ENCODE assay signal across 12 cellular contexts in the genomic region with DNA sequence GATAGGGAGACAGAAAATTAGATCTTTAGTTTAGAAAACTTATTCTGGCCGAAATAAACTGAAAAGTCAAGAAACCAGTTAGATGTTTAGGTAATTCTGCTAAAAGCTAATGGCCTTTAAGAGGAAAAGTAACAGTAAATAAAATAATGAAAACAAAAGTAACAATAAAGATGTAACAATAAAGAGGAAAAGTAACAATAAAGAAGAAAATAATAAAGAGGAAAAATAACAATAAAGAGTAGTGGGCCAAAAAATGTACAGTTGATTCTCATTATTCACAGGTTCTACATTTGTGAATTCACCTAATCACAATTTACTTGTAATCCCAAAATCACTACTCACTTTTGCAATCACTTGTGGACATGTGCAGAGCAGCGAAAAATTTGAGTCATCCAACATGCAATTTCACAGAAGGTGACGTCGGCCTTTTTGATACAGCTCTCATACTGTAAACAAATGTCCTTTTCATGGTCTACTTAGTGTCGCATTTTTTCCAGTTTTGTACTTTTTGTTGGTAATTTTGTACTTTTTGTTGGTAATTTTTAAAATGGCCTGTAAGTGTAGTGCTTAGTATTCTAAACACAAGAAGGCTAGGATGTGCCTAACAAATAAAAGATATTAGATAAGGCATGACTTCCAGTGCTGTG. TPM values are rescaled to one million over a fixed set of nuclear protein-coding genes. Genes with fewer than 3 reads are reported as not detected.
A peak's percentile ranks its signal among the peaks of the same experiment; 100 is the strongest.
DNase-seq lines count a peak whose midpoint lies in the region; ATAC-seq and TF ChIP-seq lines count a peak whose summit lies in the region.
"Had no signal": no experiment of that assay in that cellular context is flagged by ENCODE, and none has a peak within 500 bp of the region (broad histone marks: within the 10 kb centered on the region; RNA-seq: fewer than 3 reads in every experiment).

No MANE protein-coding gene starts in this region.

- H3K9me3 Mint-ChIP-seq in CD8-positive, alpha-beta T cell = no peaks in the 10 kb centered on the region
- no peaks in the 10 kb centered on the region for H3K9me3 Mint-ChIP-seq in activated naive CD4-positive, alpha-beta T cell treated with anti-CD3 and anti-CD28 coated beads, Interleukin-2, amount 10 ng/mL, durations not matched to agents 7 days and 5 days

- H3K27ac Mint-ChIP-seq in CD8-positive, alpha-beta T cell = peak overlapping the region; percentile 81
- peak overlapping the region; percentile 83 for H3K27ac Mint-ChIP-seq in activated naive CD4-positive, alpha-beta T cell treated with anti-CD3 and anti-CD28 coated beads, Interleukin-2, amount 10 ng/mL, durations not matched to agents 7 days and 5 days

- no peak overlapping the region for H3K4me3 ChIP-seq in CD8-positive, alpha-beta T cell (ENCODE audit: low read depth, low read length)
- no peak overlapping the region for H3K4me3 ChIP-seq in HEK293 (ENCODE audit: low read depth, low read length)
- H3K4me3 ChIP-seq: suprapubic skin had no signal

- H3K9me3 ChIP-seq in CD8-positive, alpha-beta T cell (ENCODE audit: low read length) = no peaks in the 10 kb centered on the region
- H3K9me3 ChIP-seq in HEK293 (ENCODE audit: control insufficient read depth, insufficient read depth, low read depth, low read length) = no peaks in the 10 kb centered on the region
- H3K9me3 ChIP-seq: suprapubic skin had no signal

- no peaks in the 10 kb centered on the region for H3K27me3 ChIP-seq in CD8-positive, alpha-beta T cell (ENCODE audit: insufficient read depth, low read length)
- H3K27me3 ChIP-seq: suprapubic skin had no signal

- H3K27me3 Mint-ChIP-seq in CD8-positive, alpha-beta T cell (ENCODE audit: low read depth) = no peaks in the 10 kb centered on the region
- no peaks in the 10 kb centered on the region for H3K27me3 Mint-ChIP-seq in activated naive CD4-positive, alpha-beta T cell treated with anti-CD3 and anti-CD28 coated beads, Interleukin-2, amount 10 ng/mL, durations not matched to agents 7 days and 5 days

- H3K27ac ChIP-seq in CD8-positive, alpha-beta T cell (ENCODE audit: low read depth, low read length) = no peak overlapping the region
- no peak overlapping the region for H3K27ac ChIP-seq in HEK293 (ENCODE audit: extremely low read depth, low read depth, low read length)
- H3K27ac ChIP-seq: suprapubic skin had no signal

- no peak for TF ChIP-seq CTCF in CD8-positive, alpha-beta T cell (IDR thresholded peaks at IDR 0.05)
- TF ChIP-seq CTCF in HEK293 (tag by site-specific recombination; IDR thresholded peaks at IDR 0.05) = no peak

- H3K36me3 Mint-ChIP-seq in CD8-positive, alpha-beta T cell = peaks cover 53% of the 10 kb centered on the region
- peaks cover 48% of the 10 kb centered on the region for H3K36me3 Mint-ChIP-seq in activated naive CD4-positive, alpha-beta T cell treated with anti-CD3 and anti-CD28 coated beads, Interleukin-2, amount 10 ng/mL, durations not matched to agents 7 days and 5 days

- intact Hi-C loops in CD8-positive, alpha-beta T cell (cut with DNase I, micrococcal nuclease) = loop anchor here (2.0 to 10.0 kb wide), 2 partner anchors 16 to 1214 kb away; no protein-coding TSS in a partner anchor

- peak; percentile 32 for ATAC-seq in CD8-positive, alpha-beta T cell

- no peak for DNase-seq in CD8-positive, alpha-beta T cell
- DNase-seq in activated naive CD4-positive, alpha-beta T cell treated with anti-CD3 and anti-CD28 coated beads, Interleukin-2, amount 10 ng/mL, durations not matched to agents 7 days and 5 days = no peak
- DNase-seq in fibroblast of peridontal ligament (ENCODE audit: extremely low read depth) = peak; percentile 76
- no peak for DNase-seq in CD1c-positive myeloid dendritic cell (ENCODE audit: extremely low spot score)
- no peak for DNase-seq in HEK293T (ENCODE audit: extremely low spot score)
- DNase-seq in DMS 273 (lab: John Stamatoyannopoulos, UW; ENCODE audit: unreplicated experiment) = no peak
- no peak for DNase-seq in DMS53 treated with DMSO at 0.1 percent for 48 hours (lab: John Stamatoyannopoulos, UW; ENCODE audit: unreplicated experiment)
- DNase-seq: effector CD8-positive, alpha-beta T cell; glutamatergic neuron; retina had no signal

- peaks cover 7% of the 10 kb centered on the region for H3K4me1 ChIP-seq in CD8-positive, alpha-beta T cell (ENCODE audit: insufficient read depth, low read length)
- no peaks in the 10 kb centered on the region; the same call in 1 of the 2 replicates for H3K4me1 ChIP-seq in HEK293 (ENCODE audit: control insufficient read depth, insufficient read depth, low read length)
- H3K4me1 ChIP-seq: suprapubic skin had no signal

- POLR2A ChIA-PET in CD8-positive, alpha-beta T cell (lab: Charles Lee) = no interaction called here
- POLR2A ChIA-PET in HEK293 (lab: Yijun Ruan, JAX) (no interaction called here), HEK293T (lab: Yijun Ruan, JAX) (interaction anchor here (2.0 kb wide), 1 partner anchor 24 kb away, joined by 8 read pairs; the partner anchor contains the start of gene HBS1L)

- H3K4me1 Mint-ChIP-seq in CD8-positive, alpha-beta T cell (ENCODE audit: low read depth) = peaks cover 64% of the 10 kb centered on the region
- peaks cover 32% of the 10 kb centered on the region for H3K4me1 Mint-ChIP-seq in activated naive CD4-positive, alpha-beta T cell treated with anti-CD3 and anti-CD28 coated beads, Interleukin-2, amount 10 ng/mL, durations not matched to agents 7 days and 5 days

- H3K4me3 Mint-ChIP-seq in CD8-positive, alpha-beta T cell = peak overlapping the region; percentile 47
- H3K4me3 Mint-ChIP-seq in activated naive CD4-positive, alpha-beta T cell treated with anti-CD3 and anti-CD28 coated beads, Interleukin-2, amount 10 ng/mL, durations not matched to agents 7 days and 5 days = no peak overlapping the region

- no peaks in the 10 kb centered on the region for H3K36me3 ChIP-seq in CD8-positive, alpha-beta T cell (ENCODE audit: insufficient read depth, low read length)
- H3K36me3 ChIP-seq in HEK293 (ENCODE audit: control insufficient read depth in 2 of 2, insufficient read depth in 1 of 2, low read length in 2 of 2) = peaks cover 25 to 33% of the 10 kb centered on the region in 2 experiments

- CTCF ChIA-PET in CD8-positive, alpha-beta T cell (lab: Charles Lee) = interaction anchor here (0.7 to 1.1 kb wide), 2 partner anchors 9 to 114 kb away, joined by 3 read pairs; no protein-coding TSS in a partner anchor
- CTCF ChIA-PET in HEK293 (lab: Yijun Ruan, JAX) (interaction anchor here (0.7 kb wide), 1 partner anchor 30 kb away, joined by 3 read pairs; no protein-coding TSS in a partner anchor), HEK293T (lab: Yijun Ruan, JAX) (no interaction called here)
- CTCF ChIA-PET in activated naive CD4-positive, alpha-beta T cell treated with anti-CD3 and anti-CD28 coated beads, Interleukin-2, amount 10 ng/mL, durations not matched to agents 7 days and 5 days (lab: Charles Lee) = no interaction called here

TF ChIP-seq in HEK293, 187 proteins besides CTCF, POLR2A, EP300 and RAD21 (continues in another document):
- TF ChIP-seq SCRT2 (tag by site-specific recombination; IDR thresholded peaks at IDR 0.05) = no peak; the same call in 1 of the 2 replicates
- TF ChIP-seq ZNF24 (tag by site-specific recombination; IDR thresholded peaks at IDR 0.05) = no peak
- TF ChIP-seq ZNF133 (tag by site-specific recombination; IDR thresholded peaks at IDR 0.05) = no peak
- TF ChIP-seq PRDM1 (tag by site-specific recombination; IDR thresholded peaks at IDR 0.05) = peak; percentile 83; the same call in 1 of the 2 replicates
- TF ChIP-seq FEZF1 (tag by site-specific recombination; IDR thresholded peaks at IDR 0.05) = peak; percentile 73
- peak; percentile 57; the same call in 1 of the 2 replicates for TF ChIP-seq PRDM6 (tag by site-specific recombination; IDR thresholded peaks at IDR 0.05)
- TF ChIP-seq ZNF138 (tag by site-specific recombination; IDR thresholded peaks at IDR 0.05; ENCODE audit: borderline replicate concordance) = no peak
- TF ChIP-seq REPIN1 (tag by site-specific recombination; IDR thresholded peaks at IDR 0.05; ENCODE audit: low read depth) = peak; percentile 97

TF ChIP-seq in HEK293T, 16 proteins besides CTCF, POLR2A, EP300 and RAD21:
- no peak for TF ChIP-seq FOXA1 (IDR thresholded peaks at IDR 0.05)
- no peak for TF ChIP-seq FOXM1 (IDR thresholded peaks at IDR 0.05; ENCODE audit: borderline replicate concordance)
- TF ChIP-seq ELF4 (IDR thresholded peaks at IDR 0.05) = no peak

RNA-seq across cellular contexts. Expression of gene HBS1L, which starts 24.0 kb away (rescaled TPM):
- 100 to 1,000 TPM; 119 to 123 TPM for total RNA-seq in CD8-positive, alpha-beta T cell

Comparison
In these comparisons a context has a peak if more than half of its experiments do, and no peak if none do; other contexts are left out.
1. CTCF ChIA-PET loops: an anchor here in CD8-positive, alpha-beta T cell (0.7 to 1.1 kb wide) and HEK293 (0.7 kb wide); none called in activated naive CD4-positive, alpha-beta T cell treated with anti-CD3 and anti-CD28 coated beads, Interleukin-2, amount 10 ng/mL, durations not matched to agents 7 days and 5 days and HEK293T.